Comparison of ENCODE assay signal across 10 cellular contexts in the genomic region with DNA sequence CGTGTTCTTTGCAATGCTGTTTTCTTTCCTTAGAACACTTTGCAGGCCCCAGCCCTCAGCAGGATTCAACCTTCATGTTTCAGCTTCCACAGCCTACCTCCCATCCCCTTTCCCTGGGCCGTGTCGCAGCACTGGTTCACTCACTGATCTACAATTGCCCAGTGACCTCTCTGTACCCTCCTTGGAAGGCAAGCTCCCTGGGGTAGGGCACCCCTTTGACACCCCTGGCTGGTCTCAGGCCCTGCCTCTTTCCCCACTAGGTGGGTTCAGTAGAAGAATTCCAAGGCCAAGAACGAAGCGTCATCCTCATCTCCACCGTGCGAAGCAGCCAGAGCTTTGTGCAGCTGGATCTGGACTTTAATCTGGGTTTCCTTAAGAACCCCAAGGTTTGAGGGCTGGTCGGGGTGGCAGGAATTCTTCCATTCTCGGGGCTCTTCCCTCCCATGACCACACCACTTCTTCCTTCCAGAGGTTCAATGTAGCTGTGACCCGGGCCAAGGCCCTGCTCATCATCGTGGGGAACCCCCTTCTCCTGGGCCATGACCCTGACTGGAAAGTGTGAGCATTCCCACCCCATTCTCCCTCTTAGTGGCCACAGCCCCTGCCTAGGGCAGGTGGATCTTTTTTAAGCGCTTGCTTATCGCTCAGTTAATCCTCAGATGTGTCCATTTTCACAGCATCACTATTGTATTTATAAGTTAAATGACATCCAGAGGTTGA. TPM values are rescaled to one million over a fixed set of nuclear protein-coding genes. Genes with fewer than 3 reads are reported as not detected.
DNase-seq lines count a peak whose midpoint lies in the region; ATAC-seq and TF ChIP-seq lines count a peak whose summit lies in the region.
"Had no signal": no experiment of that assay in that cellular context is flagged by ENCODE, and none has a peak within 500 bp of the region (broad histone marks: within the 10 kb centered on the region; RNA-seq: fewer than 3 reads in every experiment).

No MANE protein-coding gene starts in this region.

- peak overlapping the region in 10 of 11 experiments; percentile 78 to 92 (median 86); a peak in 21 of 22 replicates for H3K27ac ChIP-seq in BLaER1 treated with 17β-estradiol and CSF1 and Interleukin-3, amounts not matched to agents 10 nM and 100 nM
- peak overlapping the region; percentile 49 for H3K27ac ChIP-seq in PC-9
- peak overlapping the region; percentile 93 for H3K27ac ChIP-seq in epithelial cell of prostate
- peak overlapping the region; percentile 92 for H3K27ac ChIP-seq in rectal smooth muscle tissue (ENCODE audit: low read depth, low read length)

- H3K4me1 ChIP-seq in BLaER1 treated with 17β-estradiol and CSF1 and Interleukin-3, amounts not matched to agents 10 nM and 100 nM = peaks cover 61 to 81% (median 70%) of the 10 kb centered on the region in 10 experiments
- H3K4me1 ChIP-seq in PC-9 (replicated peaks; ENCODE audit: insufficient read depth) = peaks cover 65% of the 10 kb centered on the region
- peaks cover 39% of the 10 kb centered on the region for H3K4me1 ChIP-seq in rectal smooth muscle tissue (ENCODE audit: control insufficient read depth, insufficient read depth, low read length)

- TF ChIP-seq CTCF in PC-9 (conservative IDR thresholded peaks at IDR 0.05) = no peak

- no peak overlapping the region for H2AFZ ChIP-seq in PC-9

- intact Hi-C loops in PC-9 (cut with micrococcal nuclease; ENCODE audit: unreplicated experiment) = loop anchor here (10.0 kb wide), 1 partner anchor 235 kb away; no protein-coding TSS in a partner anchor

- peak overlapping the region; percentile 46 to 82 (median 74); a peak in 21 of 22 replicates for H3K9ac ChIP-seq in BLaER1 treated with 17β-estradiol and CSF1 and Interleukin-3, amounts not matched to agents 10 nM and 100 nM
- no peak overlapping the region for H3K9ac ChIP-seq in rectal smooth muscle tissue (ENCODE audit: low read length)

- peak overlapping the region; percentile 87 to 100 (median 95) for H3K4me2 ChIP-seq in BLaER1 treated with 17β-estradiol and CSF1 and Interleukin-3, amounts not matched to agents 10 nM and 100 nM
- H3K4me2 ChIP-seq in PC-9 = peak overlapping the region; percentile 64; the same call in 1 of the 2 replicates

- H4K20me1 ChIP-seq in BLaER1 treated with 17β-estradiol and CSF1 and Interleukin-3, amounts not matched to agents 10 nM and 100 nM = peaks cover 0 to 23% (median 5%) of the 10 kb centered on the region in 11 experiments; a peak in 8 of 22 replicates
- H4K20me1 ChIP-seq in PC-9 (ENCODE audit: insufficient read depth) = no peaks in the 10 kb centered on the region

- DNase-seq in PC-9 (no peak), epithelial cell of prostate (ENCODE audit: low read depth, low spot score) (no peak), T1000 (lab: John Stamatoyannopoulos, UW) (no peak), cerebellar cortex (ENCODE audit: low spot score) (no peak), MV-4-11 (lab: John Stamatoyannopoulos, UW) (no peak)
- DNase-seq: activated CD4-positive, alpha-beta T cell treated with anti-CD3 and anti-CD28 coated beads, Interleukin-2, amount 50 U/mL, for 4 hours; NCI-H446 had no signal

- H3K36me3 ChIP-seq in BLaER1 treated with 17β-estradiol and CSF1 and Interleukin-3, amounts not matched to agents 10 nM and 100 nM = peaks cover 50 to 78% (median 59%) of the 10 kb centered on the region in 11 experiments
- H3K36me3 ChIP-seq in PC-9 (ENCODE audit: low read depth) (peaks cover 27% of the 10 kb centered on the region), rectal smooth muscle tissue (ENCODE audit: control insufficient read depth, insufficient read depth, low read length) (peaks cover 27% of the 10 kb centered on the region)

- no peak for ATAC-seq in HG03135 (IDR thresholded peaks at IDR 0.05; ENCODE audit: unreplicated experiment)

- POLR2A ChIA-PET in PC-9 (lab: Charles Lee; ENCODE audit: unreplicated experiment) = interaction anchor here (0.6 to 0.7 kb wide), 3 partner anchors 26 to 515 kb away, joined by 3 to 26 read pairs (median 14); no protein-coding TSS in a partner anchor

- no peaks in the 10 kb centered on the region for H3K9me3 ChIP-seq in BLaER1 treated with 17β-estradiol and CSF1 and Interleukin-3, amounts not matched to agents 10 nM and 100 nM (replicated peaks in 1 of 11)
- H3K9me3 ChIP-seq in PC-9 (ENCODE audit: insufficient read depth, low read depth) = no peaks in the 10 kb centered on the region

- peaks cover 50% of the 10 kb centered on the region for H3F3A ChIP-seq in PC-9 (ENCODE audit: insufficient read depth, low read depth)

- H3K9me2 ChIP-seq in PC-9 (ENCODE audit: insufficient read depth) = no peaks in the 10 kb centered on the region

- CTCF ChIA-PET in PC-9 (lab: Charles Lee) = interaction anchor here (0.7 kb wide), 2 partner anchors 146 to 373 kb away, joined by 3 read pairs; no protein-coding TSS in a partner anchor

- H3K79me2 ChIP-seq in PC-9 (ENCODE audit: low read depth) = peaks cover 31% of the 10 kb centered on the region

- BruUV-seq in PC-9 (replicated peaks; lab: Mats Ljungman, UMichigan) = no TSS peak

- peak overlapping the region in 6 of 10 experiments; percentile 26 to 56 (median 40); a peak in 9 of 20 replicates for H3K4me3 ChIP-seq in BLaER1 treated with 17β-estradiol and CSF1 and Interleukin-3, amounts not matched to agents 10 nM and 100 nM
- H3K4me3 ChIP-seq in PC-9 (no peak overlapping the region), rectal smooth muscle tissue (ENCODE audit: low read length) (no peak overlapping the region)

- no peaks in the 10 kb centered on the region for H3K27me3 ChIP-seq in BLaER1 treated with 17β-estradiol and CSF1 and Interleukin-3, amounts not matched to agents 10 nM and 100 nM
- H3K27me3 ChIP-seq in PC-9 (ENCODE audit: insufficient read depth, low read depth) (no peaks in the 10 kb centered on the region), rectal smooth muscle tissue (ENCODE audit: control insufficient read depth, insufficient read depth, low read length) (no peaks in the 10 kb centered on the region)

RNA-seq across cellular contexts. Expression of a gene that starts 7.3 kb away (rescaled TPM):
- total RNA-seq in PC-9 (2021) = 200 and 220 TPM in 2 replicates

RNA-seq across cellular contexts. Expression of a gene that starts 15.5 kb away (rescaled TPM):
- total RNA-seq in PC-9 (2021) = 6.0 and 7.7 TPM in 2 replicates

RNA-seq across cellular contexts. Expression of a gene that starts 25.1 kb away (rescaled TPM):
- total RNA-seq in PC-9 (2021) = 73.7 and 78.3 TPM in 2 replicates

Comparison
In these comparisons a context has a peak if more than half of its experiments do, and no peak if none do; other contexts are left out.
1. H3K4me3 ChIP-seq: peak in BLaER1 treated with 17β-estradiol and CSF1 and Interleukin-3, amounts not matched to agents 10 nM and 100 nM (6 of 10); none in PC-9 (single experiment) and rectal smooth muscle tissue (single experiment).
2. Peak in every context shown above with its lines, with median percentiles within 50 percentile points of each other: H3K27ac ChIP-seq.